In genomic region chrX:136250191-136251041, GRCh38 we compare ENCODE assay signal across 8 cellular contexts. TPM values are rescaled to one million over a fixed set of nuclear protein-coding genes. Genes with fewer than 3 reads are reported as not detected.
DNase-seq lines count a peak whose midpoint lies in the region; ATAC-seq and TF ChIP-seq lines count a peak whose summit lies in the region.

No MANE protein-coding gene starts in this region.

- intact Hi-C loops in dorsolateral prefrontal cortex (cut with DNase I): no loop called here

- H3K79me2 ChIP-seq in ACC112 (ENCODE audit: control insufficient read depth, insufficient read depth, low read length, unreplicated experiment): peaks cover 41% of the 10 kb centered on the region
- no peaks in the 10 kb centered on the region for H3K79me2 ChIP-seq in mesendoderm (ENCODE audit: control insufficient read depth, insufficient read depth, low read length)

- H3K36me3 ChIP-seq in ACC112 (ENCODE audit: insufficient read depth, low read length) (no peaks in the 10 kb centered on the region), mesendoderm (ENCODE audit: control insufficient read depth, insufficient read depth, low read length) (no peaks in the 10 kb centered on the region)

- WGBS in mesendoderm (ENCODE audit: extremely low coverage, insufficient coverage, low lambda C conversion rate): no CpG with 5 or more reads among the region's 53 CpGs

- peaks cover 22% of the 10 kb centered on the region for H3K4me1 ChIP-seq in ACC112 (ENCODE audit: control insufficient read depth, insufficient read depth, low read length, unreplicated experiment)
- no peaks in the 10 kb centered on the region for H3K4me1 ChIP-seq in mesendoderm (ENCODE audit: control insufficient read depth, low read depth, low read length)

- peak overlapping the region; percentile 29 for H3K4me2 ChIP-seq in mesendoderm (ENCODE audit: low read length)

- H2BK5ac ChIP-seq in mesendoderm (ENCODE audit: low read length): no peak overlapping the region

- ATAC-seq in GM19023 (IDR thresholded peaks at IDR 0.05; ENCODE audit: unreplicated experiment) (peak; percentile 39), HG03139 (IDR thresholded peaks at IDR 0.05; ENCODE audit: unreplicated experiment) (peak; percentile 29)

- H3K27me3 ChIP-seq in ACC112 (ENCODE audit: insufficient read depth, low read length) (no peaks in the 10 kb centered on the region), dorsolateral prefrontal cortex (peaks cover 0 to 53% (median 7%) of the 10 kb centered on the region in 45 donors), mesendoderm (ENCODE audit: insufficient read depth, low read length, poor library complexity) (no peaks in the 10 kb centered on the region)

- H3K18ac ChIP-seq in mesendoderm (ENCODE audit: low read length): peak overlapping the region; percentile 80

- no peak for DNase-seq in dorsolateral prefrontal cortex
- peak; percentile 41 for DNase-seq in mesendoderm
- DNase-seq in stimulated activated CD8-positive, alpha-beta memory T cell treated with anti-CD3 and anti-CD28 coated beads, Interleukin-7, amount 100 ng/mL, for 4 hours (ENCODE audit: low read depth in 2 of 2): peak; percentile 26 to 46
- DNase-seq in kidney glomerular epithelial cell (lab: John Stamatoyannopoulos, UW): no peak

- H3K56ac ChIP-seq in mesendoderm (ENCODE audit: low read length): peak overlapping the region; percentile 82

- no peak overlapping the region for H2AK5ac ChIP-seq in mesendoderm (ENCODE audit: low read length)

- peak overlapping the region; percentile 63 for H3K9ac ChIP-seq in mesendoderm (ENCODE audit: low read length)

- H3K23ac ChIP-seq in mesendoderm (ENCODE audit: low read length): no peak overlapping the region

- no peak overlapping the region for H3K4ac ChIP-seq in mesendoderm (ENCODE audit: low read depth, low read length)

- peak overlapping the region; percentile 29 for H2AFZ ChIP-seq in ACC112 (ENCODE audit: low read length, unreplicated experiment)

- peak overlapping the region; percentile 93 for H3K4me3 ChIP-seq in ACC112 (ENCODE audit: low read depth, low read length)
- H3K4me3 ChIP-seq in WI38 (ENCODE audit: low read depth, low read length): peak overlapping the region; percentile 67
- peak overlapping the region; percentile 29 to 74 (median 61) for H3K4me3 ChIP-seq in dorsolateral prefrontal cortex
- peak overlapping the region; percentile 63 for H3K4me3 ChIP-seq in mesendoderm (ENCODE audit: low read length)

- no peak overlapping the region for H2BK120ac ChIP-seq in mesendoderm (ENCODE audit: low read depth, low read length)

- no peak overlapping the region for H4K5ac ChIP-seq in mesendoderm (ENCODE audit: low read length)

- H3K27ac ChIP-seq in ACC112 (ENCODE audit: low read depth, low read length) (peak overlapping the region; percentile 55; the same call in 1 of the 2 replicates), dorsolateral prefrontal cortex (peak overlapping the region in 4 of 59 donors; percentile 16 to 70 (median 51)), mesendoderm (ENCODE audit: low read depth, low read length) (no peak overlapping the region)

- TF ChIP-seq CTCF in WI38 (IDR thresholded peaks at IDR 0.05; ENCODE audit: low read depth, low read length) (no peak), dorsolateral prefrontal cortex (IDR thresholded peaks at IDR 0.05 in 54 of 56, conservative IDR thresholded peaks at IDR 0.05 in 2 of 56; ENCODE audit: low read depth in 1 of 56, partially characterized antibody in 56 of 56) (no peak)

- no peak overlapping the region for H2BK15ac ChIP-seq in mesendoderm (replicated peaks; ENCODE audit: low read depth)

- no peaks in the 10 kb centered on the region for H3K79me1 ChIP-seq in mesendoderm (ENCODE audit: low read length)

- H4K8ac ChIP-seq in mesendoderm (ENCODE audit: low read depth, low read length): peak overlapping the region; percentile 86

RNA-seq across cellular contexts. Expression of gene MAP7D3, which starts 0.8 kb away (rescaled TPM):
- 1 to 10 TPM; 1.1 to 6.5 (median 2.6) TPM for total RNA-seq in dorsolateral prefrontal cortex
- 29.6 TPM for polyA plus RNA-seq in mesendoderm (2013, experiment 1 of 2)
- polyA plus RNA-seq in mesendoderm (2013, experiment 2 of 2): 34.8 TPM

RNA-seq across cellular contexts. Expression of gene ADGRG4, which starts 50.3 kb away (rescaled TPM):
- under 1 TPM in 34 of 120 experiments, not detected in 86; 0.03 to 0.15 (median 0.06) TPM for total RNA-seq in dorsolateral prefrontal cortex
- under 0.01 TPM for polyA plus RNA-seq in mesendoderm (2013, experiment 1 of 2)
- under 0.01 TPM for polyA plus RNA-seq in mesendoderm (2013, experiment 2 of 2)

Comparison
In these comparisons a context has a peak if more than half of its experiments do, and no peak if none do; other contexts are left out.
1. DNase-seq: peak in mesendoderm (single experiment) and stimulated activated CD8-positive, alpha-beta memory T cell treated with anti-CD3 and anti-CD28 coated beads, Interleukin-7, amount 100 ng/mL, for 4 hours (2 of 2); none in dorsolateral prefrontal cortex (0 of 10) and kidney glomerular epithelial cell (single experiment).
2. Peak in every context shown above with its lines, with median percentiles within 50 percentile points of each other: H3K4me3 ChIP-seq.